ENCODE assay signal across 18 cellular contexts in the genomic region with DNA sequence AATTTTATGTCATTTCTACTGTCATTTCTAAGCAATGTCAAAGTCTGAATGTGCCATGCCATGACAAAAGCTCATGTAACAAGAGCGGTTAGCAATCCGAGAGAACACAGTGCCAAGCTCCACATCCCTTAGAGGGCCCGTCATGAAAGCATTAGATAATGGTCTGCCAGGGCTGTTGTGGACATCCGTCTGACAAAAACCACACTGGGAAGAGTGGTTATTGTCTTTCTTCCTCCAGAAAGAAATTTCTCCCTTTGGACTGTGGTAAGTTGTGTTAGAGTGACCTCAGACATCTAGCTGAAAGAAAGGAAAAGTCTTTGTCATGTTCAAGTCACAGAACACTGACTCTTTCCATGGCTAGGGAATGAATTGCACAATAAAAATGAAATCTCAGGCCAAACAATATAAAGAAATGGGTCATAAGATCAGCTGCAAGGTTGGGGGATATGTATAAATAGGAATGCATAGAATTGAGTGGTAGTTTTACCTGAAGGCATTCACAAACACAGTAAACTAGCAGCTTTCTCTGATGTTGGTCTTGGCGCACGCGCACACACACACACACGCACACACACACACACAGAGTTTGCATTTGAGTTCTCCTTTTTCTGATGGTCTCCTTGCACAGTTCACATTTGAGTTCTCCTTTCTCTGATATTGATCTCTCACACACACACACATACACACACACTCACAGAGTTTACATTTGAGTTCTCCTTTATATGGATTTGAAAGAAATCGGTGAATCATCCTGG. TPM values are rescaled to one million over a fixed set of nuclear protein-coding genes. Genes with fewer than 3 reads are reported as not detected.
DNase-seq lines count a peak whose midpoint lies in the region; FAIRE-seq and TF ChIP-seq lines count a peak whose summit lies in the region.
"Had no signal": no experiment of that assay in that cellular context is flagged by ENCODE, and none has a peak within 500 bp of the region (broad histone marks: within the 10 kb centered on the region; RNA-seq: fewer than 3 reads in every experiment).

No MANE protein-coding gene starts in this region.

- H3K9me3 ChIP-seq in SJSA1 (replicated peaks) (no peaks in the 10 kb centered on the region), small intestine (ENCODE audit: control insufficient read depth, low read depth) (no peaks in the 10 kb centered on the region)
- H3K9me3 ChIP-seq: breast epithelium, left lung, SJCRH30, thoracic aorta had no signal

- H3K36me3 ChIP-seq in SJSA1: peaks cover 73% of the 10 kb centered on the region
- no peaks in the 10 kb centered on the region for H3K36me3 ChIP-seq in small intestine (ENCODE audit: control insufficient read depth in 2 of 2, insufficient read depth in 2 of 2, low read length in 2 of 2)
- H3K36me3 ChIP-seq: breast epithelium, SJCRH30, thoracic aorta had no signal

- WGBS in small intestine, 3 donors: 90 to 93% (median 93%) methylated on average over 9 of the region's 9 CpGs

- peaks cover 44% of the 10 kb centered on the region for H3K4me1 Mint-ChIP-seq in neural crest cell

- FAIRE-seq in small intestine (lab: Jason Lieb, UNC): no peak

- DNase-seq in SJSA1 (ENCODE audit: low read depth in 1 of 2, low spot score in 2 of 2) (peak in 1 of 2 experiments; percentile 55), glomerular visceral epithelial cell (ENCODE audit: extremely low spot score) (peak; percentile 15), neural crest cell (ENCODE audit: low read depth, low spot score) (no peak), OCI-M2 (lab: John Stamatoyannopoulos, UW; ENCODE audit: unreplicated experiment) (no peak), small intestine (no peak), NCI-H187 (lab: John Stamatoyannopoulos, UW) (no peak), HuH-7.5 (ENCODE audit: low spot score) (no peak)
- DNase-seq: activated CD4-positive, CD25-positive, alpha-beta regulatory T cell; activated naive CD8-positive, alpha-beta T cell treated with anti-CD3 and anti-CD28 coated beads, Interleukin-2, amount 10 ng/mL, durations not matched to agents 7 days and 5 days; left lung; NCI-H1436; NCI-H2171 treated with DMSO at 0.1 percent for 48 hours; NCI-H69; SJCRH30; stimulated activated CD4-positive, alpha-beta T cell treated with anti-CD3 and anti-CD28 coated beads, Interleukin-15, amount 100 ng/mL, for 24 hours had no signal

- H3K27ac ChIP-seq in SJSA1 (peak overlapping the region; percentile 42), small intestine (ENCODE audit: low read depth in 1 of 2, low read length in 1 of 2) (no peak overlapping the region)
- H3K27ac ChIP-seq: breast epithelium, left lung, SJCRH30, thoracic aorta had no signal

- H3K4me3 ChIP-seq in SJSA1: no peak overlapping the region
- no peak overlapping the region for H3K4me3 ChIP-seq in small intestine (ENCODE audit: low read depth in 1 of 2, low read length in 2 of 2)
- H3K4me3 ChIP-seq: breast epithelium, SJCRH30 had no signal

- H3K4me1 ChIP-seq in SJSA1 (replicated peaks) (peaks cover 35% of the 10 kb centered on the region), small intestine (ENCODE audit: control insufficient read depth in 2 of 2, insufficient read depth in 1 of 2, low read depth in 1 of 2, low read length in 1 of 2) (no peaks in the 10 kb centered on the region)
- H3K4me1 ChIP-seq: breast epithelium, SJCRH30 had no signal

- no peaks in the 10 kb centered on the region for H3K9me3 Mint-ChIP-seq in neural crest cell
- H3K9me3 Mint-ChIP-seq: activated naive CD8-positive, alpha-beta T cell treated with anti-CD3 and anti-CD28 coated beads, Interleukin-2, amount 10 ng/mL, durations not matched to agents 7 days and 5 days; T-helper 2 cell treated with Interferon-gamma antibody and Interleukin-4, amounts not matched to agents 5 μg/mL and 100 μg/mL, for 36 hours had no signal

- TF ChIP-seq CTCF in neural crest cell (conservative IDR thresholded peaks at IDR 0.05): no peak

- peaks cover 24% of the 10 kb centered on the region for H3K36me3 Mint-ChIP-seq in neural crest cell (ENCODE audit: low read depth)
- H3K36me3 Mint-ChIP-seq: activated naive CD8-positive, alpha-beta T cell treated with anti-CD3 and anti-CD28 coated beads, Interleukin-2, amount 10 ng/mL, durations not matched to agents 7 days and 5 days had no signal

- H3K27me3 ChIP-seq in SJSA1 (replicated peaks) (no peaks in the 10 kb centered on the region), small intestine (ENCODE audit: control insufficient read depth in 2 of 2, insufficient read depth in 2 of 2, low read length in 2 of 2) (no peaks in the 10 kb centered on the region)
- H3K27me3 ChIP-seq: breast epithelium, SJCRH30 had no signal

- H3K27me3 Mint-ChIP-seq in neural crest cell (ENCODE audit: low read depth): no peaks in the 10 kb centered on the region

- H3K27ac Mint-ChIP-seq in neural crest cell (ENCODE audit: unreplicated experiment): peak overlapping the region; percentile 3
- H3K27ac Mint-ChIP-seq: activated naive CD8-positive, alpha-beta T cell treated with anti-CD3 and anti-CD28 coated beads, Interleukin-2, amount 10 ng/mL, durations not matched to agents 7 days and 5 days; T-helper 2 cell treated with Interferon-gamma antibody and Interleukin-4, amounts not matched to agents 5 μg/mL and 100 μg/mL, for 36 hours had no signal

- H3K4me3 Mint-ChIP-seq in neural crest cell: no peak overlapping the region
- H3K4me3 Mint-ChIP-seq: activated naive CD8-positive, alpha-beta T cell treated with anti-CD3 and anti-CD28 coated beads, Interleukin-2, amount 10 ng/mL, durations not matched to agents 7 days and 5 days; T-helper 2 cell treated with Interferon-gamma antibody and Interleukin-4, amounts not matched to agents 5 μg/mL and 100 μg/mL, for 36 hours had no signal

RNA-seq across cellular contexts. Expression of gene SLC1A3, which starts 5.3 kb away (rescaled TPM):
- 37.0 and 62.0 TPM in 2 replicates for total RNA-seq in SJSA1 (2014; rRNA removed; shearing (Covaris generic))
- 24.4 and 26.5 TPM in 2 replicates for total RNA-seq in neural crest cell
- 1 to 10 TPM in 2 of 3 donors, under 1 TPM in 1; 0.89 to 4.8 (median 1.4) TPM for polyA plus RNA-seq in small intestine
